ENCODE assay signal across 10 cellular contexts in genomic region chr2:113218283-113219091, GRCh38. TPM values are rescaled to one million over a fixed set of nuclear protein-coding genes. Genes with fewer than 3 reads are reported as not detected.
A peak's percentile ranks its signal among the peaks of the same experiment; 100 is the strongest.
DNase-seq lines count a peak whose midpoint lies in the region; ATAC-seq and TF ChIP-seq lines count a peak whose summit lies in the region.
"Had no signal": no experiment of that assay in that cellular context is flagged by ENCODE, and none has a peak within 500 bp of the region (broad histone marks: within the 10 kb centered on the region; RNA-seq: fewer than 3 reads in every experiment).

No MANE protein-coding gene starts in this region.

- H3F3A ChIP-seq in GM23248 (ENCODE audit: insufficient read depth): no peaks in the 10 kb centered on the region

- H4K20me1 ChIP-seq in GM23248 (ENCODE audit: insufficient read depth): no peaks in the 10 kb centered on the region

- no peaks in the 10 kb centered on the region for H3K79me2 ChIP-seq in GM23248 (ENCODE audit: insufficient read depth)

- no peak overlapping the region for H3K4me2 ChIP-seq in GM23248 (ENCODE audit: unreplicated experiment)

- H3K36me3 ChIP-seq in GM23248 (ENCODE audit: low read depth) (no peaks in the 10 kb centered on the region), breast epithelium (no peaks in the 10 kb centered on the region), liver (ENCODE audit: control insufficient read depth in 4 of 4, insufficient read depth in 3 of 4, low read depth in 1 of 4, low read length in 3 of 4) (no peaks in the 10 kb centered on the region), testis (ENCODE audit: low read depth, missing control alignments) (no peaks in the 10 kb centered on the region)

- no peak for ATAC-seq in GM18519 (IDR thresholded peaks at IDR 0.05; ENCODE audit: low FRiP score, unreplicated experiment)
- ATAC-seq in HG03521 (IDR thresholded peaks at IDR 0.05; ENCODE audit: unreplicated experiment): no peak

- H3K9ac ChIP-seq in GM23248: no peak overlapping the region
- H3K9ac ChIP-seq in liver (ENCODE audit: low read depth in 1 of 2, low read length in 2 of 2): peak overlapping the region in 1 of 2 donors; percentile 73

- TF ChIP-seq CTCF in breast epithelium (IDR thresholded peaks at IDR 0.05) (no peak), liver (IDR thresholded peaks at IDR 0.05; ENCODE audit: low read depth, low read length, missing input control) (no peak), testis (IDR thresholded peaks at IDR 0.05) (no peak)

- in situ Hi-C loops in GM23248 (cut with MboI): no loop called here

- no peak overlapping the region for H2AFZ ChIP-seq in GM23248

- WGBS in GM23248 (ENCODE audit: low coverage in 1 of 2, low lambda C conversion rate in 2 of 2, missing lambda C conversion rate in 2 of 2), 2 experiments: 83 to 84% methylated on average over 8 of the region's 8 CpGs
- 28% methylated on average over 8 of the region's 8 CpGs for WGBS in liver
- 38 to 59% methylated on average over 8 of the region's 8 CpGs for WGBS in testis, 2 donors

- peak in 1 of 2 donors; percentile 42 for TF ChIP-seq RAD21 in liver (IDR thresholded peaks at IDR 0.05)

- no peaks in the 10 kb centered on the region for H3K9me3 ChIP-seq in GM23248 (ENCODE audit: low read depth)
- H3K9me3 ChIP-seq in breast epithelium: no peaks in the 10 kb centered on the region
- no peaks in the 10 kb centered on the region for H3K9me3 ChIP-seq in liver (ENCODE audit: control insufficient read depth in 4 of 4, low read length in 3 of 4)
- H3K9me3 ChIP-seq in testis: no peaks in the 10 kb centered on the region

- H3K27me3 ChIP-seq in GM23248 (replicated peaks; ENCODE audit: insufficient read depth) (no peaks in the 10 kb centered on the region), breast epithelium (no peaks in the 10 kb centered on the region), liver (ENCODE audit: control insufficient read depth in 4 of 4, insufficient read depth in 4 of 4, low read length in 3 of 4) (no peaks in the 10 kb centered on the region), testis (no peaks in the 10 kb centered on the region)

- H3K27ac ChIP-seq in GM23248 (peak overlapping the region; percentile 35; the same call in 1 of the 2 replicates), breast epithelium (peak overlapping the region; percentile 66 to 79), liver (ENCODE audit: low read depth in 1 of 2, low read length in 2 of 2) (peak overlapping the region; percentile 83 to 88), testis (no peak overlapping the region)

- DNase-seq in GM23248 (peak; percentile 55), breast epithelium (ENCODE audit: low spot score in 2 of 2) (peak in 1 of 2 donors; percentile 62), testis (peak; percentile 62), retina (no peak), cortex of kidney (lab: John Stamatoyannopoulos, UW) (no peak)
- DNase-seq: activated gamma-delta T cell, T-helper 1 cell had no signal

- no peak overlapping the region for H3K4me3 ChIP-seq in GM23248
- H3K4me3 ChIP-seq in breast epithelium: no peak overlapping the region
- H3K4me3 ChIP-seq in liver (ENCODE audit: low read depth in 1 of 3, low read length in 3 of 3): no peak overlapping the region
- no peak overlapping the region for H3K4me3 ChIP-seq in testis

- intact Hi-C loops in breast epithelium (cut with DNase I; ENCODE audit: low total_unique reads): no loop called here
- intact Hi-C loops in testis (cut with DNase I; ENCODE audit: low total_unique reads): no loop called here

- no peaks in the 10 kb centered on the region for H3K9me2 ChIP-seq in GM23248 (ENCODE audit: insufficient read depth)

- TF ChIP-seq POLR2A in breast epithelium (IDR thresholded peaks at IDR 0.05) (no peak), testis (IDR thresholded peaks at IDR 0.05) (no peak)

- H3K4me1 ChIP-seq in GM23248 (ENCODE audit: insufficient read depth) (peaks cover 10% of the 10 kb centered on the region; the same call in 1 of the 2 replicates), breast epithelium (peaks cover 3 to 9% of the 10 kb centered on the region in 2 donors), liver (ENCODE audit: control insufficient read depth in 4 of 4, insufficient read depth in 4 of 4, low read length in 3 of 4) (peaks cover 17 to 29% (median 25%) of the 10 kb centered on the region in 4 donors), testis (peaks cover 20% of the 10 kb centered on the region)

TF ChIP-seq in liver, 16 proteins besides CTCF, POLR2A, EP300 and RAD21:
- peak in 1 of 2 donors; percentile 57 for TF ChIP-seq GABPA (IDR thresholded peaks at IDR 0.05 in 1 of 2, conservative IDR thresholded peaks at IDR 0.05 in 1 of 2)
- peak; percentile 52 to 66 for TF ChIP-seq JUND (IDR thresholded peaks at IDR 0.05)
- peak; percentile 75 for TF ChIP-seq ZBTB33 (IDR thresholded peaks at IDR 0.05)
- TF ChIP-seq SP1 (IDR thresholded peaks at IDR 0.05): peak; percentile 97
- peak; percentile 41 for TF ChIP-seq ATF3 (IDR thresholded peaks at IDR 0.05)
- TF ChIP-seq MAX (IDR thresholded peaks at IDR 0.05): peak; percentile 84
- TF ChIP-seq HNF4A (conservative IDR thresholded peaks at IDR 0.05): peak; percentile 82 to 94
- peak; percentile 79 to 98 for TF ChIP-seq EGR1 (IDR thresholded peaks at IDR 0.05; ENCODE audit: low read depth in 2 of 2)
- peak; percentile 69 for TF ChIP-seq NR2F2 (IDR thresholded peaks at IDR 0.05)
- no peak for TF ChIP-seq FOXA1 (IDR thresholded peaks at IDR 0.05)
- peak; percentile 87 for TF ChIP-seq YY1 (IDR thresholded peaks at IDR 0.05)
- TF ChIP-seq REST (IDR thresholded peaks at IDR 0.05): peak; percentile 66
- peak; percentile 70 to 94 for TF ChIP-seq RXRA (IDR thresholded peaks at IDR 0.05)
- peak; percentile 67 for TF ChIP-seq HNF4G (IDR thresholded peaks at IDR 0.05)
- TF ChIP-seq TAF1 (conservative IDR thresholded peaks at IDR 0.05): no peak
- peak; percentile 73 for TF ChIP-seq FOXA2 (IDR thresholded peaks at IDR 0.05)
TF ChIP-seq in liver: peak in this region for 14.

RNA-seq across cellular contexts. Expression of gene PSD4, which starts 44.7 kb away (rescaled TPM):
- total RNA-seq in GM23248 (2014; rRNA removed; shearing (Covaris generic)): 2.8 and 6.1 TPM in 2 replicates
- polyA plus RNA-seq in GM23248 (2016; fragmentation: Nextera tagmentation; extraction: Ambion mirVana) (0.63 and 1.1 TPM in 2 replicates), liver (10 to 100 TPM; 16.4 to 30.8 TPM), testis (ENCODE audit: insufficient read depth, low read depth, low replicate concordance) (22.8 TPM)
- total RNA-seq in breast epithelium (10 to 100 TPM in 2 of 3 donors, 1 to 10 TPM in 1; 4.3 to 61.2 (median 40.3) TPM), liver (10 to 100 TPM; 38.1 to 83.2 TPM), testis (10 to 100 TPM; 18.7 to 35.9 TPM)

Comparison
In these comparisons a context has a peak if more than half of its experiments do, and no peak if none do; other contexts are left out.
1. DNase-seq: peak in GM23248 (single experiment) and testis (single experiment); none in retina (single experiment) and cortex of kidney (single experiment).
2. H3K27ac ChIP-seq: peak in GM23248 (single experiment), breast epithelium (2 of 2) and liver (2 of 2); none in testis (0 of 2).